Comparison of ENCODE assay signal across 8 cellular contexts in genomic region chr1:148151911-148152391, GRCh38. TPM values are rescaled to one million over a fixed set of nuclear protein-coding genes. Genes with fewer than 3 reads are reported as not detected.
DNase-seq lines count a peak whose midpoint lies in the region; ATAC-seq and TF ChIP-seq lines count a peak whose summit lies in the region.
"Not testable (repeated sequence)": the region's sequence is repeated elsewhere in the genome, so short reads cannot be mapped to it uniquely, and the experiment has no call there.

Gene NBPF11, minus strand, starts transcription at chr1:148152281. Its CDS starts 25,278 bp downstream, at chr1:148127003.

- TF ChIP-seq CTCF in kidney epithelial cell (IDR thresholded peaks at IDR 0.05; ENCODE audit: insufficient read depth, low read length, poor library complexity, severe bottlenecking); spleen (IDR thresholded peaks at IDR 0.05 in 8 of 11, conservative IDR thresholded peaks at IDR 0.05 in 3 of 11): not testable (repeated sequence)

- not testable (repeated sequence) for H3K4me1 ChIP-seq in ACC112 (ENCODE audit: control insufficient read depth, insufficient read depth, low read length, unreplicated experiment)
- peaks cover 0 to 23% (median 7%) of the 10 kb centered on the region in 6 donors for H3K4me1 ChIP-seq in spleen

- peak in 1 of 3 donors; percentile 14 for TF ChIP-seq POLR2A in spleen (IDR thresholded peaks at IDR 0.05)

- DNase-seq in NCI-H510A treated with DMSO at 0.1 percent for 48 hours (lab: John Stamatoyannopoulos, UW) (peak; percentile 61), caudate nucleus (lab: John Stamatoyannopoulos, UW) (peak in 55 of 61 donors; percentile 13 to 78 (median 54)), kidney epithelial cell (ENCODE audit: low read depth) (peak; percentile 47), spleen (peak; percentile 96)

- H3K4me3 ChIP-seq in ACC112 (ENCODE audit: low read depth, low read length) (peak within 1 kb of the TSS; percentile 85), kidney epithelial cell (ENCODE audit: low read depth, low read length) (peak within 1 kb of the TSS; percentile 60), spleen (peak within 1 kb of the TSS; percentile 63 to 85 (median 76))

- intact Hi-C loops in spleen (cut with DNase I; ENCODE audit: low total_unique reads) = not testable (repeated sequence)

- H2AFZ ChIP-seq in ACC112 (ENCODE audit: low read length, unreplicated experiment) = not testable (repeated sequence)

- ATAC-seq in GM19324 (IDR thresholded peaks at IDR 0.05; ENCODE audit: low FRiP score, unreplicated experiment) (peak; percentile 83), HG03378 (IDR thresholded peaks at IDR 0.05; ENCODE audit: unreplicated experiment) (peak; percentile 68)
- peak; percentile 99 for ATAC-seq in activated CD4-positive, CD25-positive, alpha-beta regulatory T cell treated with anti-CD3 and anti-CD28 coated beads, Interleukin-2, amount 50 U/mL, for 24 hours

- H3K27me3 ChIP-seq in ACC112 (ENCODE audit: insufficient read depth, low read length); kidney epithelial cell (ENCODE audit: control insufficient read depth, insufficient read depth, low read length); spleen (replicated peaks in 1 of 7): not testable (repeated sequence)

- not testable (repeated sequence) for H3K79me2 ChIP-seq in ACC112 (ENCODE audit: control insufficient read depth, insufficient read depth, low read length, unreplicated experiment)

- not testable (repeated sequence) for H3K27ac ChIP-seq in ACC112 (ENCODE audit: low read depth, low read length); caudate nucleus (ENCODE audit: low read depth, low read length)
- peak within 1 kb of the TSS; percentile 51 to 88 (median 78) for H3K27ac ChIP-seq in spleen

- H3K36me3 ChIP-seq in ACC112 (ENCODE audit: insufficient read depth, low read length); kidney epithelial cell (ENCODE audit: control insufficient read depth, insufficient read depth, low read length): not testable (repeated sequence)
- H3K36me3 ChIP-seq in spleen = peaks cover 0 to 13% (median 0%) of the 10 kb centered on the region in 6 donors

- WGBS in spleen, 5 donors = 0 to 1% (median 0%) methylated on average over 22 to 41 of the region's 41 CpGs

- H3K9me3 ChIP-seq in spleen = not testable (repeated sequence)

RNA-seq across cellular contexts. Expression of gene NBPF11, which starts in this region (rescaled TPM):
- total RNA-seq in kidney epithelial cell = 9.5 and 12.3 TPM in 2 replicates
- total RNA-seq in spleen = 10 to 100 TPM; 11.6 to 20.2 (median 17.8) TPM
- polyA plus RNA-seq in spleen = 10 to 100 TPM in 2 of 3 donors, 1 to 10 TPM in 1; 7.2 to 11.0 (median 10.2) TPM
